In genomic region chr18:36813111-36813752, GRCh38 we compare ENCODE assay signal across 25 cellular contexts. TPM values are rescaled to one million over a fixed set of nuclear protein-coding genes. Genes with fewer than 3 reads are reported as not detected.
A peak's percentile ranks its signal among the peaks of the same experiment; 100 is the strongest.
DNase-seq lines count a peak whose midpoint lies in the region; ATAC-seq and TF ChIP-seq lines count a peak whose summit lies in the region.
"Had no signal": no experiment of that assay in that cellular context is flagged by ENCODE, and none has a peak within 500 bp of the region (broad histone marks: within the 10 kb centered on the region; RNA-seq: fewer than 3 reads in every experiment).

No MANE protein-coding gene starts in this region.

- CTCF ChIA-PET in activated naive CD4-positive, alpha-beta T cell treated with anti-CD3 and anti-CD28 coated beads for 36 hours (lab: Charles Lee): interaction anchor here (1.0 to 6.6 kb wide), 3 partner anchors 16 to 126 kb away, joined by 3 to 55 read pairs (median 5); partner anchors contain the start of genes KIAA1328 and TPGS2

- peak overlapping the region; percentile 65 for H3K27ac Mint-ChIP-seq in activated naive CD4-positive, alpha-beta T cell treated with anti-CD3 and anti-CD28 coated beads, Interleukin-2, amount 50 U/mL, for 24 hours
- H3K27ac Mint-ChIP-seq in activated naive CD4-positive, alpha-beta T cell treated with anti-CD3 and anti-CD28 coated beads for 36 hours: no peak overlapping the region
- H3K27ac Mint-ChIP-seq: endodermal cell, nephron had no signal

- H3K27me3 Mint-ChIP-seq in activated naive CD4-positive, alpha-beta T cell treated with anti-CD3 and anti-CD28 coated beads, Interleukin-2, amount 50 U/mL, for 24 hours: no peaks in the 10 kb centered on the region
- no peaks in the 10 kb centered on the region for H3K27me3 Mint-ChIP-seq in activated naive CD4-positive, alpha-beta T cell treated with anti-CD3 and anti-CD28 coated beads for 36 hours (ENCODE audit: low read depth)

- H3K4me3 ChIP-seq in left lung: no peak overlapping the region
- H3K4me3 ChIP-seq in subcutaneous abdominal adipose tissue (ENCODE audit: low read depth in 1 of 5, low read length in 5 of 5): no peak overlapping the region
- no peak overlapping the region for H3K4me3 ChIP-seq in left ventricle myocardium inferior
- H3K4me3 ChIP-seq: BLaER1 treated with 17β-estradiol and CSF1 and Interleukin-3, amounts not matched to agents 10 nM and 100 nM; skin epidermis; transverse colon had no signal

- no peak for ATAC-seq in left lung
- ATAC-seq in HG03521 (IDR thresholded peaks at IDR 0.05; ENCODE audit: unreplicated experiment): no peak
- ATAC-seq: activated T-cell treated with anti-CD3 and anti-CD28 coated beads, Interleukin-2, amount 50 U/mL, for 4 hours; left colon had no signal

- H3K9me3 ChIP-seq in left lung (no peaks in the 10 kb centered on the region), subcutaneous abdominal adipose tissue (ENCODE audit: control insufficient read depth in 5 of 5, low read length in 5 of 5) (no peaks in the 10 kb centered on the region), left ventricle myocardium inferior (replicated peaks) (no peaks in the 10 kb centered on the region)
- H3K9me3 ChIP-seq: BLaER1 treated with 17β-estradiol and CSF1 and Interleukin-3, amounts not matched to agents 10 nM and 100 nM; transverse colon had no signal

- H3K4me3 Mint-ChIP-seq in activated naive CD4-positive, alpha-beta T cell treated with anti-CD3 and anti-CD28 coated beads, Interleukin-2, amount 50 U/mL, for 24 hours: no peak overlapping the region
- no peak overlapping the region for H3K4me3 Mint-ChIP-seq in activated naive CD4-positive, alpha-beta T cell treated with anti-CD3 and anti-CD28 coated beads for 36 hours
- H3K4me3 Mint-ChIP-seq: activated T-cell treated with anti-CD3 and anti-CD28 coated beads, Interleukin-2, amount 50 U/mL, for 4 hours; endodermal cell; immature natural killer cell; nephron had no signal

- H3K9ac ChIP-seq in subcutaneous abdominal adipose tissue (ENCODE audit: low read length in 5 of 5): peak overlapping the region in 2 of 5 donors; percentile 14 to 51
- H3K9ac ChIP-seq: BLaER1 treated with 17β-estradiol and CSF1 and Interleukin-3, amounts not matched to agents 10 nM and 100 nM had no signal

- H3K27me3 ChIP-seq in left lung (no peaks in the 10 kb centered on the region), subcutaneous abdominal adipose tissue (ENCODE audit: control insufficient read depth in 5 of 5, insufficient read depth in 4 of 5, low read length in 5 of 5) (no peaks in the 10 kb centered on the region), left ventricle myocardium inferior (ENCODE audit: low read depth) (no peaks in the 10 kb centered on the region)
- H3K27me3 ChIP-seq: BLaER1 treated with 17β-estradiol and CSF1 and Interleukin-3, amounts not matched to agents 10 nM and 100 nM; transverse colon had no signal

- H3K4me1 Mint-ChIP-seq in activated naive CD4-positive, alpha-beta T cell treated with anti-CD3 and anti-CD28 coated beads, Interleukin-2, amount 50 U/mL, for 24 hours: peaks cover 19% of the 10 kb centered on the region
- peaks cover 10% of the 10 kb centered on the region for H3K4me1 Mint-ChIP-seq in activated naive CD4-positive, alpha-beta T cell treated with anti-CD3 and anti-CD28 coated beads for 36 hours (ENCODE audit: low read depth)
- H3K4me1 Mint-ChIP-seq: nephron had no signal

- intact Hi-C loops in activated naive CD4-positive, alpha-beta T cell treated with anti-CD3 and anti-CD28 coated beads for 36 hours (cut with micrococcal nuclease): no loop called here
- intact Hi-C loops in left lung (cut with DNase I): no loop called here
- intact Hi-C loops in left ventricle myocardium inferior (cut with micrococcal nuclease): loop anchor here (10.0 kb wide), 1 partner anchor 58 kb away; no protein-coding TSS in a partner anchor

- H3K4me1 ChIP-seq in left lung (no peaks in the 10 kb centered on the region), subcutaneous abdominal adipose tissue (ENCODE audit: control insufficient read depth in 5 of 5, insufficient read depth in 5 of 5, low read length in 5 of 5) (peaks cover 0 to 38% (median 30%) of the 10 kb centered on the region in 5 donors), left ventricle myocardium inferior (peaks cover 32% of the 10 kb centered on the region)
- H3K4me1 ChIP-seq: BLaER1 treated with 17β-estradiol and CSF1 and Interleukin-3, amounts not matched to agents 10 nM and 100 nM had no signal

- TF ChIP-seq CTCF in left lung (IDR thresholded peaks at IDR 0.05): no peak
- TF ChIP-seq CTCF in left ventricle myocardium inferior (IDR thresholded peaks at IDR 0.05; ENCODE audit: borderline replicate concordance): no peak

- no peak for DNase-seq in activated naive CD4-positive, alpha-beta T cell treated with anti-CD3 and anti-CD28 coated beads for 36 hours
- DNase-seq in GM04503 (ENCODE audit: low read depth): peak; percentile 14
- DNase-seq in left lung: no peak
- DNase-seq in left ventricle myocardium inferior: no peak
- no peak for DNase-seq in NCI-H187 treated with DMSO at 0.1 percent for 48 hours (lab: John Stamatoyannopoulos, UW)
- DNase-seq: ACHN; activated CD8-positive, alpha-beta memory T cell treated with anti-CD3 and anti-CD28 coated beads for 24 hours; activated naive CD4-positive, alpha-beta T cell; activated T-cell treated with anti-CD3 and anti-CD28 coated beads, Interleukin-2, amount 50 U/mL, for 4 hours; cortex of kidney; endodermal cell; hypothalamus; immature natural killer cell; left colon; midbrain; NCI-H1105 treated with DMSO at 0.1 percent for 48 hours; NCI-H2029 treated with DMSO at 0.1 percent for 48 hours; NCI-H345; transverse colon had no signal

- H3K36me3 Mint-ChIP-seq in activated naive CD4-positive, alpha-beta T cell treated with anti-CD3 and anti-CD28 coated beads, Interleukin-2, amount 50 U/mL, for 24 hours: peaks cover 9% of the 10 kb centered on the region
- peaks cover 12% of the 10 kb centered on the region for H3K36me3 Mint-ChIP-seq in activated naive CD4-positive, alpha-beta T cell treated with anti-CD3 and anti-CD28 coated beads for 36 hours (ENCODE audit: low read depth)

- H3K27ac ChIP-seq in left lung (peak overlapping the region; percentile 51 to 55), subcutaneous abdominal adipose tissue (ENCODE audit: low read depth, low read length) (peak overlapping the region; percentile 88), left ventricle myocardium inferior (replicated peaks) (no peak overlapping the region)
- H3K27ac ChIP-seq: BLaER1 treated with 17β-estradiol and CSF1 and Interleukin-3, amounts not matched to agents 10 nM and 100 nM; skin epidermis had no signal

- no peaks in the 10 kb centered on the region for H3K9me3 Mint-ChIP-seq in activated naive CD4-positive, alpha-beta T cell treated with anti-CD3 and anti-CD28 coated beads, Interleukin-2, amount 50 U/mL, for 24 hours
- no peaks in the 10 kb centered on the region for H3K9me3 Mint-ChIP-seq in activated naive CD4-positive, alpha-beta T cell treated with anti-CD3 and anti-CD28 coated beads for 36 hours
- H3K9me3 Mint-ChIP-seq: activated T-cell treated with anti-CD3 and anti-CD28 coated beads, Interleukin-2, amount 50 U/mL, for 4 hours; endodermal cell; immature natural killer cell; nephron had no signal

- H3K36me3 ChIP-seq in left lung (peaks cover 0 to 42% of the 10 kb centered on the region in 2 donors), subcutaneous abdominal adipose tissue (ENCODE audit: control insufficient read depth in 5 of 5, insufficient read depth in 5 of 5, low read length in 5 of 5) (peaks cover 3 to 22% (median 16%) of the 10 kb centered on the region in 5 donors), left ventricle myocardium inferior (peaks cover 13% of the 10 kb centered on the region)

RNA-seq across cellular contexts. Expression of gene TPGS2, which starts 15.6 kb away (rescaled TPM):
- total RNA-seq in activated naive CD4-positive, alpha-beta T cell treated with anti-CD3 and anti-CD28 coated beads for 36 hours: 10 to 100 TPM; 71.5 to 73.4 TPM
- total RNA-seq in left lung (10 to 100 TPM; 58.3 to 92.3 TPM), left ventricle myocardium inferior (25.4 TPM)

RNA-seq across cellular contexts. Expression of gene KIAA1328, which starts 15.7 kb away (rescaled TPM):
- total RNA-seq in activated naive CD4-positive, alpha-beta T cell treated with anti-CD3 and anti-CD28 coated beads for 36 hours: 1 to 10 TPM; 7.2 to 7.8 TPM
- total RNA-seq in left lung: 1 to 10 TPM; 8.4 to 9.3 TPM
- total RNA-seq in left ventricle myocardium inferior: 4.0 TPM
